Comparison of ENCODE assay signal across 12 cellular contexts in the genomic region with DNA sequence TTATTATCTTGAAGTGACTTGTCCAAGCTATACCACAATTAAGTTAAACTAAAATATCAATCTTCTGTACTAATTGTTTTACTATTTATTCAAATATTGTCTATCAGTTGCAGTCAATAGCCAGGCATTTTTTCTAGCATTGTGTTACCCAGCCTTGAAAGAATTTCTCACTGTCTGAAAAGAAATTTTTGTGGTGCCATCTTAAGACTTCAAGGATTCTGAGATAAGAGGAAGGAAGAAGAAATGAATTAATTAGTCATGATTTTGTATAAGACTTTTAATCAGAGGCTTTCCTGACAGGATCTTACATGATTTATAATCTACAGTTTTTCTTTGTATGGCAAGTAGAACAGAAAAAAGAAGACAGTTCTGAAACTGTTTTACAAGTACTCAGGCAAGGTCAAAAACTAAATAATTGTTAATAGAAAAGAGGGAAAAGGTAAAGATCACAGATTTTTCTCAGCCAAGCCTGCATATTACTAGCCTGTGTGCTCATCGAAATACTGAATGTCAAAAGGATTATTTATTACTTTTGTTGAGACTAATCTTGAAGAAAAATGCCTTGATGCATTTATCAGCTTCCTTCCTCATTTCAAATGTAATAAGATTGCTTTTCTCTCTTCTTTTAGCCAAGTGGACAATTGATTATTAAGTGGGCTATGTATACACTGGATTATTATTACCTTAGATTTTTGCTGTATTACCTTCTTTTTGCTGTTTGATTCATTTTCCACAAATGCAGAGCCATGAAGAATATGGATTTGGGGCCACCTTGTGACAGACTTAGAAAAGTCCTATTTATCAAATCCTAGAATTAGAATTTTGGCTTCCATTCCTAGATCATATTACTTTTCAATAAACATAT. TPM values are rescaled to one million over a fixed set of nuclear protein-coding genes. Genes with fewer than 3 reads are reported as not detected.
DNase-seq lines count a peak whose midpoint lies in the region; TF ChIP-seq lines count a peak whose summit lies in the region.
"Had no signal": no experiment of that assay in that cellular context is flagged by ENCODE, and none has a peak within 500 bp of the region (broad histone marks: within the 10 kb centered on the region; RNA-seq: fewer than 3 reads in every experiment).

No MANE protein-coding gene starts in this region.

- CTCF ChIA-PET in A673 (lab: Charles Lee): no interaction called here

- intact Hi-C loops in A673 (cut with micrococcal nuclease; ENCODE audit: unreplicated experiment): loop anchor here (2.0 to 10.0 kb wide), 3 partner anchors 191 to 328 kb away; no protein-coding TSS in a partner anchor
- intact Hi-C loops in lower leg skin (cut with DNase I; ENCODE audit: low total_unique reads): no loop called here

- no peaks in the 10 kb centered on the region for H3K4me1 ChIP-seq in A673 (ENCODE audit: insufficient read depth, low read length, poor library complexity, severe bottlenecking)

- H3K36me3 ChIP-seq in A673 (ENCODE audit: insufficient read depth, low read length, poor library complexity, severe bottlenecking): no peaks in the 10 kb centered on the region

- H3K27me3 ChIP-seq in A673 (replicated peaks; ENCODE audit: insufficient read depth, low read depth, low read length, poor library complexity): no peaks in the 10 kb centered on the region

- TF ChIP-seq CTCF in A673 (conservative IDR thresholded peaks at IDR 0.05; ENCODE audit: low read depth, low read length) (peak; percentile 47; the same call in 1 of the 2 replicates), lower leg skin (IDR thresholded peaks at IDR 0.05) (no peak)

- BruUV-seq in A673 (replicated peaks; lab: Mats Ljungman, UMichigan): no TSS peak

- H3K27ac ChIP-seq in A673 (ENCODE audit: low read depth, low read length, poor library complexity, severe bottlenecking): no peak overlapping the region

- POLR2A ChIA-PET in A673 (lab: Charles Lee; ENCODE audit: low non-redundant PET): no interaction called here

- 24 to 40% methylated on average over 1 of the region's 1 CpG for WGBS in lower leg skin, 2 donors

- no peak for TF ChIP-seq POLR2A in lower leg skin (IDR thresholded peaks at IDR 0.05)

- no peaks in the 10 kb centered on the region for H3K9me3 ChIP-seq in A673 (ENCODE audit: low read depth, low read length, poor library complexity, severe bottlenecking)

- H3K4me3 ChIP-seq in A673 (ENCODE audit: low read depth, low read length, poor library complexity, severe bottlenecking) (no peak overlapping the region), lower leg skin (ENCODE audit: low read depth, poor library complexity, severe bottlenecking) (no peak overlapping the region)

- DNase-seq in A673 (ENCODE audit: low spot score): peak; percentile 27
- DNase-seq in H4 (ENCODE audit: low spot score): peak; percentile 34
- DNase-seq in SW480 (ENCODE audit: low spot score): peak; percentile 6
- peak; percentile 56 for DNase-seq in glomerular visceral epithelial cell (ENCODE audit: extremely low spot score)
- DNase-seq in C1 segment of cervical spinal cord (lab: John Stamatoyannopoulos, UW): no peak
- DNase-seq in activated CD8-positive, alpha-beta memory T cell treated with anti-CD3 and anti-CD28 coated beads for 24 hours: no peak
- DNase-seq in lower leg skin (ENCODE audit: low spot score in 2 of 2): no peak
- DNase-seq in NCI-H2107 treated with DMSO at 0.1 percent for 48 hours (lab: John Stamatoyannopoulos, UW; ENCODE audit: unreplicated experiment): no peak
- DNase-seq: activated CD4-positive, alpha-beta T cell treated with anti-CD3 and anti-CD28 coated beads, Interleukin-2, amount 50 U/mL, for 1 hour; effector memory CD4-positive, alpha-beta T cell; naive B cell; NCI-H2171 treated with DMSO at 0.1 percent for 48 hours had no signal

RNA-seq across cellular contexts. Expression of a gene that starts 53.8 kb away (rescaled TPM):
- 0.45 TPM in 1 of 2 replicates, not detected in the other for total RNA-seq in A673 (2021)
- total RNA-seq in H4 (2014; rRNA removed; shearing (Covaris generic)): not detected in 2 replicates
- total RNA-seq in lower leg skin: 1 to 10 TPM in 2 of 4 donors, under 1 TPM in 2; 0.89 to 1.6 (median 1.3) TPM

RNA-seq across cellular contexts. Expression of a gene that starts 58.8 kb away (rescaled TPM):
- not detected in 2 replicates for total RNA-seq in A673 (2021)
- total RNA-seq in H4 (2014; rRNA removed; shearing (Covaris generic)): not detected in 2 replicates
- not detected for total RNA-seq in lower leg skin

Comparison
In these comparisons a context has a peak if more than half of its experiments do, and no peak if none do; other contexts are left out.
1. DNase-seq: peak in A673 (single experiment), H4 (single experiment), SW480 (single experiment) and glomerular visceral epithelial cell (single experiment); none in C1 segment of cervical spinal cord (0 of 14), activated CD8-positive, alpha-beta memory T cell treated with anti-CD3 and anti-CD28 coated beads for 24 hours (single experiment), lower leg skin (0 of 2) and NCI-H2107 treated with DMSO at 0.1 percent for 48 hours (single experiment).